Comparison of ENCODE assay signal across 11 cellular contexts in genomic region chr16:85567101-85567866, GRCh38.
A peak's percentile ranks its signal among the peaks of the same experiment; 100 is the strongest.
DNase-seq lines count a peak whose midpoint lies in the region; ATAC-seq and TF ChIP-seq lines count a peak whose summit lies in the region.
"Had no signal": no experiment of that assay in that cellular context is flagged by ENCODE, and none has a peak within 500 bp of the region (broad histone marks: within the 10 kb centered on the region; RNA-seq: fewer than 3 reads in every experiment).

No MANE protein-coding gene starts in this region.

- POLR2A ChIA-PET in HEK293 (lab: Yijun Ruan, JAX) = interaction anchor here (1.1 kb wide), 1 partner anchor 10 kb away, joined by 5 read pairs; no protein-coding TSS in a partner anchor

- no peaks in the 10 kb centered on the region for H3K9me3 ChIP-seq in HEK293 (ENCODE audit: control insufficient read depth, insufficient read depth, low read depth, low read length)
- H3K9me3 ChIP-seq: HAP-1 had no signal

- no peaks in the 10 kb centered on the region for H3K27me3 Mint-ChIP-seq in dendritic cell treated with granulocyte-macrophage colony-stimulating factor and Interleukin-4, amounts not matched to agents 40 ng/mL and 50 ng/mL, for 4 days

- ATAC-seq in stimulated activated effector memory CD8-positive, alpha-beta T cell treated with anti-CD3 and anti-CD28 coated beads, Interleukin-12 subunit alpha, Interleukin-12 subunit beta, amount 100 ng/mL, for 72 hours = no peak
- ATAC-seq in HG03045 (IDR thresholded peaks at IDR 0.05; ENCODE audit: unreplicated experiment) = no peak
- ATAC-seq: sciatic nerve had no signal

- DNase-seq in NOMO-1 treated with DMSO at 0.1 percent for 48 hours (lab: John Stamatoyannopoulos, UW; ENCODE audit: unreplicated experiment) (peak; percentile 89), KG1 (lab: John Stamatoyannopoulos, UW) (no peak), 8988T (no peak), NCI-H82 (lab: John Stamatoyannopoulos, UW) (no peak)
- no peak for DNase-seq in stimulated activated effector memory CD8-positive, alpha-beta T cell treated with anti-CD3 and anti-CD28 coated beads, Interleukin-12 subunit alpha, Interleukin-12 subunit beta, amount 100 ng/mL, for 72 hours (ENCODE audit: low spot score in 2 of 2)

- H3K36me3 Mint-ChIP-seq in dendritic cell treated with granulocyte-macrophage colony-stimulating factor and Interleukin-4, amounts not matched to agents 40 ng/mL and 50 ng/mL, for 4 days (ENCODE audit: low read depth) = peaks cover 17% of the 10 kb centered on the region
- peaks cover 38% of the 10 kb centered on the region for H3K36me3 Mint-ChIP-seq in stimulated activated effector memory CD8-positive, alpha-beta T cell treated with anti-CD3 and anti-CD28 coated beads, Interleukin-12 subunit alpha, Interleukin-12 subunit beta, amount 100 ng/mL, for 72 hours

- H3K36me3 ChIP-seq in HEK293 (ENCODE audit: control insufficient read depth in 2 of 2, insufficient read depth in 1 of 2, low read length in 2 of 2) = peaks cover 0 to 5% of the 10 kb centered on the region in 2 experiments; a peak in 1 of 3 replicates
- H3K36me3 ChIP-seq: HAP-1 had no signal

- H3K4me3 Mint-ChIP-seq in dendritic cell treated with granulocyte-macrophage colony-stimulating factor and Interleukin-4, amounts not matched to agents 40 ng/mL and 50 ng/mL, for 4 days = no peak overlapping the region
- H3K4me3 Mint-ChIP-seq in stimulated activated effector memory CD8-positive, alpha-beta T cell treated with anti-CD3 and anti-CD28 coated beads, Interleukin-12 subunit alpha, Interleukin-12 subunit beta, amount 100 ng/mL, for 72 hours = peak overlapping the region; percentile 42

- intact Hi-C loops in dendritic cell treated with granulocyte-macrophage colony-stimulating factor and Interleukin-4, amounts not matched to agents 40 ng/mL and 50 ng/mL, for 4 days (cut with micrococcal nuclease) = no loop called here

- H3K4me1 ChIP-seq in HEK293 (ENCODE audit: control insufficient read depth, insufficient read depth, low read length) = peaks cover 11% of the 10 kb centered on the region

- TF ChIP-seq CTCF in HEK293 (tag by site-specific recombination; IDR thresholded peaks at IDR 0.05) = no peak

- H3K4me1 Mint-ChIP-seq in dendritic cell treated with granulocyte-macrophage colony-stimulating factor and Interleukin-4, amounts not matched to agents 40 ng/mL and 50 ng/mL, for 4 days (ENCODE audit: low read depth) = peaks cover 97% of the 10 kb centered on the region
- H3K4me1 Mint-ChIP-seq in stimulated activated effector memory CD8-positive, alpha-beta T cell treated with anti-CD3 and anti-CD28 coated beads, Interleukin-12 subunit alpha, Interleukin-12 subunit beta, amount 100 ng/mL, for 72 hours = peaks cover 97% of the 10 kb centered on the region

- no peak overlapping the region for H3K4me3 ChIP-seq in HEK293 (ENCODE audit: low read depth, low read length)
- H3K4me3 ChIP-seq: HAP-1, SK-N-MC had no signal

- peak overlapping the region; percentile 97 for H3K27ac Mint-ChIP-seq in dendritic cell treated with granulocyte-macrophage colony-stimulating factor and Interleukin-4, amounts not matched to agents 40 ng/mL and 50 ng/mL, for 4 days
- peak overlapping the region; percentile 73 for H3K27ac Mint-ChIP-seq in stimulated activated effector memory CD8-positive, alpha-beta T cell treated with anti-CD3 and anti-CD28 coated beads, Interleukin-12 subunit alpha, Interleukin-12 subunit beta, amount 100 ng/mL, for 72 hours

- H3K27ac ChIP-seq in HEK293 (ENCODE audit: extremely low read depth, low read depth, low read length) = no peak overlapping the region
- H3K27ac ChIP-seq: SK-N-MC had no signal

- CTCF ChIA-PET in HEK293 (lab: Yijun Ruan, JAX) = interaction anchor here (0.6 to 1.1 kb wide), 5 partner anchors 10 to 317 kb away, joined by 3 to 4 read pairs (median 3); no protein-coding TSS in a partner anchor

- H3K9me3 Mint-ChIP-seq in dendritic cell treated with granulocyte-macrophage colony-stimulating factor and Interleukin-4, amounts not matched to agents 40 ng/mL and 50 ng/mL, for 4 days = no peaks in the 10 kb centered on the region
- no peaks in the 10 kb centered on the region for H3K9me3 Mint-ChIP-seq in stimulated activated effector memory CD8-positive, alpha-beta T cell treated with anti-CD3 and anti-CD28 coated beads, Interleukin-12 subunit alpha, Interleukin-12 subunit beta, amount 100 ng/mL, for 72 hours

TF ChIP-seq in HEK293, 187 proteins besides CTCF, POLR2A, EP300 and RAD21 (continues in another document):
- TF ChIP-seq ZNF174 (tag by site-specific recombination; IDR thresholded peaks at IDR 0.05) = no peak
- TF ChIP-seq ZNF555 (tag by site-specific recombination; conservative IDR thresholded peaks at IDR 0.05) = no peak
- TF ChIP-seq KLF9 (tag by site-specific recombination; IDR thresholded peaks at IDR 0.05; ENCODE audit: low read depth) = no peak
- TF ChIP-seq IKZF3 (tag by site-specific recombination; IDR thresholded peaks at IDR 0.05) = no peak
- peak; percentile 57; the same call in 1 of the 2 replicates for TF ChIP-seq ZFHX2 (tag by site-specific recombination; conservative IDR thresholded peaks at IDR 0.05)
- TF ChIP-seq ATF2 (tag by site-specific recombination; IDR thresholded peaks at IDR 0.05; ENCODE audit: low read depth) = no peak
- TF ChIP-seq ZNF426 (tag by site-specific recombination; IDR thresholded peaks at IDR 0.05) = no peak
- no peak for TF ChIP-seq ZNF423 (tag by site-specific recombination; IDR thresholded peaks at IDR 0.05)
- no peak for TF ChIP-seq RBAK (tag by site-specific recombination; IDR thresholded peaks at IDR 0.05)
- TF ChIP-seq AEBP2 (tag by site-specific recombination; IDR thresholded peaks at IDR 0.05; ENCODE audit: borderline replicate concordance) = no peak
- TF ChIP-seq ZNF561 (tag by site-specific recombination; IDR thresholded peaks at IDR 0.05; ENCODE audit: borderline replicate concordance) = no peak
- TF ChIP-seq HIC1 (tag by site-specific recombination; IDR thresholded peaks at IDR 0.05) = no peak
- TF ChIP-seq ZNF155 (tag by site-specific recombination; IDR thresholded peaks at IDR 0.05) = no peak
- no peak for TF ChIP-seq ZNF138 (tag by site-specific recombination; IDR thresholded peaks at IDR 0.05; ENCODE audit: borderline replicate concordance)
- no peak for TF ChIP-seq ZNF433 (tag by site-specific recombination; IDR thresholded peaks at IDR 0.05; ENCODE audit: low read depth)
- TF ChIP-seq GFI1B (tag by site-specific recombination; IDR thresholded peaks at IDR 0.05) = no peak
